In genomic region chr4:148056879-148057278, GRCh38 we compare ENCODE assay signal across 8 cellular contexts.
DNase-seq lines count a peak whose midpoint lies in the region; ATAC-seq lines count a peak whose summit lies in the region.

No MANE protein-coding gene starts in this region.

- no peak overlapping the region for H3K4me3 Mint-ChIP-seq in activated T-helper 1 cell treated with anti-CD3 and anti-CD28 coated beads, Interleukin-12 subunit alpha, Interleukin-12 subunit beta, Interleukin-2, Interleukin-4 antibody, amounts not matched to agents 30 ng/mL and 10 ng/mL and 1 ng/mL, durations not matched to agents 14 hours and 24 hours and 36 hours

- H3K36me3 Mint-ChIP-seq in activated T-helper 1 cell treated with anti-CD3 and anti-CD28 coated beads, Interleukin-12 subunit alpha, Interleukin-12 subunit beta, Interleukin-2, Interleukin-4 antibody, amounts not matched to agents 30 ng/mL and 10 ng/mL and 1 ng/mL, durations not matched to agents 14 hours and 24 hours and 36 hours (ENCODE audit: low read depth) = no peaks in the 10 kb centered on the region

- H3K9me3 Mint-ChIP-seq in activated T-helper 1 cell treated with anti-CD3 and anti-CD28 coated beads, Interleukin-12 subunit alpha, Interleukin-12 subunit beta, Interleukin-2, Interleukin-4 antibody, amounts not matched to agents 30 ng/mL and 10 ng/mL and 1 ng/mL, durations not matched to agents 14 hours and 24 hours and 36 hours = no peaks in the 10 kb centered on the region

- intact Hi-C loops in activated T-helper 1 cell treated with anti-CD3 and anti-CD28 coated beads, Interleukin-12 subunit alpha, Interleukin-12 subunit beta, Interleukin-2, Interleukin-4 antibody, amounts not matched to agents 30 ng/mL and 10 ng/mL and 1 ng/mL, durations not matched to agents 14 hours and 24 hours and 36 hours (cut with micrococcal nuclease) = loop anchor here (10.0 kb wide), 2 partner anchors 158 to 442 kb away; partner anchors contain the start of gene TMEM184C
- intact Hi-C loops in left cardiac atrium (cut with DNase I) = no loop called here

- peak; percentile 87 for ATAC-seq in GM18870 (IDR thresholded peaks at IDR 0.05; ENCODE audit: unreplicated experiment)
- ATAC-seq in HG03064 (IDR thresholded peaks at IDR 0.05; ENCODE audit: low read depth, unreplicated experiment) = peak; percentile 83
- ATAC-seq in left cardiac atrium = peak; percentile 68 to 77

- H3K27me3 Mint-ChIP-seq in activated T-helper 1 cell treated with anti-CD3 and anti-CD28 coated beads, Interleukin-12 subunit alpha, Interleukin-12 subunit beta, Interleukin-2, Interleukin-4 antibody, amounts not matched to agents 30 ng/mL and 10 ng/mL and 1 ng/mL, durations not matched to agents 14 hours and 24 hours and 36 hours (ENCODE audit: insufficient read depth) = no peaks in the 10 kb centered on the region

- peak; percentile 35 for DNase-seq in A172 (ENCODE audit: low spot score)
- peak; percentile 97 for DNase-seq in OCI-M1 (lab: John Stamatoyannopoulos, UW)
- DNase-seq in activated T-helper 1 cell treated with anti-CD3 and anti-CD28 coated beads, Interleukin-12 subunit alpha, Interleukin-12 subunit beta, Interleukin-2, Interleukin-4 antibody, amounts not matched to agents 30 ng/mL and 10 ng/mL and 1 ng/mL, durations not matched to agents 14 hours and 24 hours and 36 hours (ENCODE audit: low spot score) = peak; percentile 34
- peak; percentile 66 for DNase-seq in left cardiac atrium
- DNase-seq in stimulated activated CD4-positive, alpha-beta T cell treated with anti-CD3 and anti-CD28 coated beads, TNF-alpha, amount 100 ng/mL, for 1 hour (ENCODE audit: low read depth in 3 of 3, low spot score in 1 of 3) = peak in 2 of 3 donors; percentile 17 to 19
- DNase-seq in NCI-H82 (lab: John Stamatoyannopoulos, UW) = no peak

- peaks cover 91% of the 10 kb centered on the region for H3K4me1 Mint-ChIP-seq in activated T-helper 1 cell treated with anti-CD3 and anti-CD28 coated beads, Interleukin-12 subunit alpha, Interleukin-12 subunit beta, Interleukin-2, Interleukin-4 antibody, amounts not matched to agents 30 ng/mL and 10 ng/mL and 1 ng/mL, durations not matched to agents 14 hours and 24 hours and 36 hours (ENCODE audit: low read depth)

- H3K27ac Mint-ChIP-seq in activated T-helper 1 cell treated with anti-CD3 and anti-CD28 coated beads, Interleukin-12 subunit alpha, Interleukin-12 subunit beta, Interleukin-2, Interleukin-4 antibody, amounts not matched to agents 30 ng/mL and 10 ng/mL and 1 ng/mL, durations not matched to agents 14 hours and 24 hours and 36 hours = no peak overlapping the region
